In the genomic region with DNA sequence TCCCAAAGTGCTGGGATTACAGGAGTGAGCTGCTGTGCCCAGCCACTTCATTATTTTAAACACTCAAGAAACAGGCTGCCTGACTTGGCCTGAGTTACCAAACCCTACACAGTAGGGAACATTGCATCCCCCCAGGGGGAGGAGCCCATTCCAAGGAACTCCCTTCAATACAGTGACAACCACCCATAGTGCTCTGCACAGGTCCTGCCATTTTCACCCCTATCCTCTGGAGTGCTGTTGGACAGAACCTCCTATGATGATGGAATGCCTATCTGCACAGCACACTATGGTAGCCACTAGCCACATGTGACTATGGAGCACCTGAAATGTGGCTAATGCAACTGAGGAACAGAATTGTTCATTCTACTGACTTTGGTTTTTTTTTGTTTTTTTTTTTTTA, we compare ENCODE assay signal across 27 cellular contexts. TPM values are rescaled to one million over a fixed set of nuclear protein-coding genes. Genes with fewer than 3 reads are reported as not detected.
"Had no signal": no experiment of that assay in that cellular context is flagged by ENCODE, and none has a peak within 500 bp of the region (broad histone marks: within the 10 kb centered on the region; RNA-seq: fewer than 3 reads in every experiment).

No MANE protein-coding gene starts in this region.

- H3K27me3 ChIP-seq: left lung, pancreas, suprapubic skin, tibial artery, upper lobe of right lung had no signal

- ATAC-seq: left colon; left lung; lower lobe of right lung; naive thymus-derived CD8-positive, alpha-beta T cell; pancreas; sciatic nerve; stimulated activated effector memory CD8-positive, alpha-beta T cell treated with anti-CD3 and anti-CD28 coated beads, Interleukin-12 subunit alpha, Interleukin-12 subunit beta, amount 100 ng/mL, for 72 hours; upper lobe of right lung had no signal

- H3K4me3 ChIP-seq: left lung, lower lobe of right lung, pancreas, prostate gland, skin epidermis, suprapubic skin, thoracic aorta, tibial artery, upper lobe of right lung had no signal

- H3K9me3 ChIP-seq: left lung, lower lobe of right lung, pancreas, prostate gland, suprapubic skin, thoracic aorta, tibial artery, upper lobe of right lung had no signal

- H3K9me3 Mint-ChIP-seq: immature natural killer cell; naive thymus-derived CD8-positive, alpha-beta T cell; nephron; neural crest cell; stimulated activated effector memory CD8-positive, alpha-beta T cell treated with anti-CD3 and anti-CD28 coated beads, Interleukin-12 subunit alpha, Interleukin-12 subunit beta, amount 100 ng/mL, for 72 hours; stimulated activated naive CD8-positive, alpha-beta T cell treated with anti-CD3 and anti-CD28 coated beads, Interleukin-15, Interleukin-2, amounts not matched to agents 100 ng/mL and 50 ng/mL, for 24 hours had no signal

- H3K27ac ChIP-seq: left lung, lower lobe of right lung, pancreas, prostate gland, skin epidermis, suprapubic skin, upper lobe of right lung had no signal

- H3K4me1 Mint-ChIP-seq: neural crest cell had no signal

- H3K27me3 Mint-ChIP-seq: naive thymus-derived CD8-positive, alpha-beta T cell; stimulated activated naive CD8-positive, alpha-beta T cell treated with anti-CD3 and anti-CD28 coated beads, Interleukin-15, Interleukin-2, amounts not matched to agents 100 ng/mL and 50 ng/mL, for 24 hours had no signal

- H3K4me1 ChIP-seq: lower lobe of right lung, pancreas, prostate gland, upper lobe of right lung had no signal

- H3K27ac Mint-ChIP-seq: immature natural killer cell; naive thymus-derived CD8-positive, alpha-beta T cell; nephron; stimulated activated effector memory CD8-positive, alpha-beta T cell treated with anti-CD3 and anti-CD28 coated beads, Interleukin-12 subunit alpha, Interleukin-12 subunit beta, amount 100 ng/mL, for 72 hours; stimulated activated naive CD8-positive, alpha-beta T cell treated with anti-CD3 and anti-CD28 coated beads, Interleukin-15, Interleukin-2, amounts not matched to agents 100 ng/mL and 50 ng/mL, for 24 hours had no signal

- DNase-seq: hypothalamus; immature natural killer cell; left colon; left lung; lower lobe of right lung; mammary epithelial cell; mesenchymal stem cell; naive thymus-derived CD8-positive, alpha-beta T cell; nucleus accumbens; pancreas; stimulated activated CD4-positive, alpha-beta T cell treated with anti-CD3 and anti-CD28 coated beads, Interleukin-4, amount 100 ng/mL, for 24 hours; stimulated activated naive CD4-positive, alpha-beta T cell; tibial artery; trophoblast cell; upper lobe of right lung had no signal

- H3K4me3 Mint-ChIP-seq: immature natural killer cell; naive thymus-derived CD8-positive, alpha-beta T cell; nephron; neural crest cell; stimulated activated effector memory CD8-positive, alpha-beta T cell treated with anti-CD3 and anti-CD28 coated beads, Interleukin-12 subunit alpha, Interleukin-12 subunit beta, amount 100 ng/mL, for 72 hours; stimulated activated naive CD8-positive, alpha-beta T cell treated with anti-CD3 and anti-CD28 coated beads, Interleukin-15, Interleukin-2, amounts not matched to agents 100 ng/mL and 50 ng/mL, for 24 hours had no signal

- FAIRE-seq: islet of Langerhans, kidney, pancreas, urothelium cell line had no signal

RNA-seq across cellular contexts. Expression of a gene that starts 18.3 kb away (rescaled TPM):
- total RNA-seq: kidney, lower lobe of right lung, mammary epithelial cell, neural crest cell, pancreas, thoracic aorta had no signal

RNA-seq across cellular contexts. Expression of a gene that starts 33.0 kb away (rescaled TPM):
- total RNA-seq: thoracic aorta had no signal
- polyA plus RNA-seq: naive thymus-derived CD8-positive, alpha-beta T cell had no signal
